9 cellular contexts compared by ENCODE assay signal in genomic region chr6:159988983-159989454, GRCh38. TPM values are rescaled to one million over a fixed set of nuclear protein-coding genes. Genes with fewer than 3 reads are reported as not detected.
DNase-seq lines count a peak whose midpoint lies in the region; ATAC-seq, FAIRE-seq and TF ChIP-seq lines count a peak whose summit lies in the region.
"Had no signal": no experiment of that assay in that cellular context is flagged by ENCODE, and none has a peak within 500 bp of the region (broad histone marks: within the 10 kb centered on the region; RNA-seq: fewer than 3 reads in every experiment).

No MANE protein-coding gene starts in this region.

- no peak overlapping the region for H3K9ac ChIP-seq in astrocyte (ENCODE audit: low read length)

- peak overlapping the region; percentile 38 for H3K4me2 ChIP-seq in astrocyte (ENCODE audit: low read length)

- peak overlapping the region in 1 of 3 donors; percentile 56 for H3K27ac Mint-ChIP-seq in CD4-positive, CD25-positive, alpha-beta regulatory T cell
- no peak overlapping the region for H3K27ac Mint-ChIP-seq in astrocyte (ENCODE audit: unreplicated experiment)

- peaks cover 98% of the 10 kb centered on the region for H3K79me2 ChIP-seq in astrocyte (ENCODE audit: insufficient read depth, low read length)

- intact Hi-C loops in mucosa of descending colon (cut with DNase I, micrococcal nuclease): no loop called here

- no peak overlapping the region for H3K4me3 ChIP-seq in CD4-positive, CD25-positive, alpha-beta regulatory T cell (ENCODE audit: low read depth, low read length)
- H3K4me3 ChIP-seq in astrocyte (ENCODE audit: insufficient read depth, low read depth, low read length): no peak overlapping the region
- no peak overlapping the region for H3K4me3 ChIP-seq in mucosa of descending colon

- H3K36me3 ChIP-seq in CD4-positive, CD25-positive, alpha-beta regulatory T cell (ENCODE audit: control insufficient read depth, insufficient read depth, low read length): peaks cover 17% of the 10 kb centered on the region
- no peaks in the 10 kb centered on the region for H3K36me3 ChIP-seq in astrocyte (ENCODE audit: insufficient read depth, low read length)
- H3K36me3 ChIP-seq in mucosa of descending colon (ENCODE audit: low read depth): no peaks in the 10 kb centered on the region

- no peaks in the 10 kb centered on the region for H3K27me3 ChIP-seq in CD4-positive, CD25-positive, alpha-beta regulatory T cell (ENCODE audit: control insufficient read depth, insufficient read depth, low read length)
- no peaks in the 10 kb centered on the region for H3K27me3 ChIP-seq in astrocyte (ENCODE audit: insufficient read depth, low read length)

- peak overlapping the region in 2 of 4 donors; percentile 3 to 50 for H3K4me3 Mint-ChIP-seq in CD4-positive, CD25-positive, alpha-beta regulatory T cell
- H3K4me3 Mint-ChIP-seq in astrocyte (ENCODE audit: unreplicated experiment): no peak overlapping the region

- TF ChIP-seq CTCF in astrocyte (IDR thresholded peaks at IDR 0.05; ENCODE audit: insufficient read depth, low read depth, low read length): no peak
- no peak for TF ChIP-seq CTCF in mucosa of descending colon (IDR thresholded peaks at IDR 0.05)

- peaks cover 0 to under 1% (median 0%) of the 10 kb centered on the region in 7 donors for H3K9me3 Mint-ChIP-seq in CD4-positive, CD25-positive, alpha-beta regulatory T cell
- H3K9me3 Mint-ChIP-seq in astrocyte (ENCODE audit: unreplicated experiment): peaks cover 2% of the 10 kb centered on the region

- peaks cover 26 to 87% (median 68%) of the 10 kb centered on the region in 4 donors for H3K4me1 Mint-ChIP-seq in CD4-positive, CD25-positive, alpha-beta regulatory T cell
- H3K4me1 Mint-ChIP-seq in astrocyte (ENCODE audit: low read depth, unreplicated experiment): peaks cover 38% of the 10 kb centered on the region

- peaks cover 22% of the 10 kb centered on the region for H3K4me1 ChIP-seq in CD4-positive, CD25-positive, alpha-beta regulatory T cell (ENCODE audit: control insufficient read depth, insufficient read depth, low read length, poor library complexity, severe bottlenecking)
- peaks cover 30% of the 10 kb centered on the region for H3K4me1 ChIP-seq in astrocyte (ENCODE audit: insufficient read depth, low read length)
- H3K4me1 ChIP-seq in mucosa of descending colon (ENCODE audit: low read depth): peaks cover 15% of the 10 kb centered on the region

- H3K9me3 ChIP-seq in CD4-positive, CD25-positive, alpha-beta regulatory T cell (ENCODE audit: control insufficient read depth in 2 of 2, low read length in 2 of 2): no peaks in the 10 kb centered on the region
- H3K9me3 ChIP-seq in astrocyte (ENCODE audit: insufficient read depth, low read depth, low read length): no peaks in the 10 kb centered on the region
- no peaks in the 10 kb centered on the region for H3K9me3 ChIP-seq in mucosa of descending colon

- no peak overlapping the region for H3K27ac ChIP-seq in CD4-positive, CD25-positive, alpha-beta regulatory T cell (ENCODE audit: insufficient read depth, low read length, poor library complexity, severe bottlenecking)
- H3K27ac ChIP-seq in astrocyte (ENCODE audit: low read depth, low read length): peak overlapping the region; percentile 57

- peak in 1 of 3 donors; percentile 59 for DNase-seq in CD4-positive, CD25-positive, alpha-beta regulatory T cell
- DNase-seq in Kasumi-1 (lab: John Stamatoyannopoulos, UW) (peak; percentile 72 to 78), astrocyte (ENCODE audit: low read depth) (peak; percentile 64), mucosa of descending colon (no peak), NCI-H748 (lab: John Stamatoyannopoulos, UW; ENCODE audit: unreplicated experiment) (no peak), CD1c-positive myeloid dendritic cell (ENCODE audit: extremely low spot score) (no peak), HCEC 1CT (no peak)
- DNase-seq: SW 1271 had no signal

- H3K36me3 Mint-ChIP-seq in CD4-positive, CD25-positive, alpha-beta regulatory T cell: peaks cover 30% of the 10 kb centered on the region
- peaks cover 3% of the 10 kb centered on the region for H3K36me3 Mint-ChIP-seq in astrocyte (ENCODE audit: low read depth, unreplicated experiment)

- no peak for FAIRE-seq in astrocyte (lab: Jason Lieb, UNC)

- H2AFZ ChIP-seq in astrocyte (ENCODE audit: low read depth, low read length): no peak overlapping the region

- peak; percentile 48 to 51 for ATAC-seq in CD4-positive, CD25-positive, alpha-beta regulatory T cell (ENCODE audit: low read depth in 2 of 2)
- ATAC-seq in mucosa of descending colon: peak; percentile 28
- ATAC-seq in GM18520 (IDR thresholded peaks at IDR 0.05; ENCODE audit: unreplicated experiment): no peak

- peaks cover 70% of the 10 kb centered on the region for H4K20me1 ChIP-seq in astrocyte (ENCODE audit: insufficient read depth, low read length)

- no peaks in the 10 kb centered on the region for H3K27me3 Mint-ChIP-seq in CD4-positive, CD25-positive, alpha-beta regulatory T cell
- no peaks in the 10 kb centered on the region for H3K27me3 Mint-ChIP-seq in astrocyte (ENCODE audit: low read depth, unreplicated experiment)

RNA-seq across cellular contexts. Expression of gene IGF2R, which starts 20.1 kb away (rescaled TPM):
- 71.2 TPM for total RNA-seq in CD4-positive, CD25-positive, alpha-beta regulatory T cell
- 10 to 100 TPM in 2 of 4 donors, 1 to 10 TPM in 2; 8.8 to 13.4 (median 9.8) TPM for polyA plus RNA-seq in CD4-positive, CD25-positive, alpha-beta regulatory T cell
- total RNA-seq in astrocyte: 172 and 173 TPM in 2 replicates
- total RNA-seq in mucosa of descending colon: 100 to 1,000 TPM in 2 of 3 donors, 10 to 100 TPM in 1; 97.7 to 112 (median 101) TPM

Comparison
In these comparisons a context has a peak if more than half of its experiments do, and no peak if none do; other contexts are left out.
1. DNase-seq: peak in Kasumi-1 (2 of 2) and astrocyte (single experiment); none in mucosa of descending colon (0 of 3), NCI-H748 (single experiment), CD1c-positive myeloid dendritic cell (single experiment) and HCEC 1CT (single experiment).